Comparison of ENCODE assay signal across 11 cellular contexts in genomic region chr16:57140866-57141668, GRCh38. TPM values are rescaled to one million over a fixed set of nuclear protein-coding genes. Genes with fewer than 3 reads are reported as not detected.
A peak's percentile ranks its signal among the peaks of the same experiment; 100 is the strongest.
DNase-seq lines count a peak whose midpoint lies in the region; ATAC-seq and TF ChIP-seq lines count a peak whose summit lies in the region.
"Had no signal": no experiment of that assay in that cellular context is flagged by ENCODE, and none has a peak within 500 bp of the region (broad histone marks: within the 10 kb centered on the region; RNA-seq: fewer than 3 reads in every experiment).

No MANE protein-coding gene starts in this region.

- peak overlapping the region in 8 of 11 experiments; percentile 43 to 72 (median 64); a peak in 14 of 22 replicates for H3K9ac ChIP-seq in BLaER1 treated with 17β-estradiol and CSF1 and Interleukin-3, amounts not matched to agents 10 nM and 100 nM
- H3K9ac ChIP-seq: parathyroid adenoma had no signal

- no peaks in the 10 kb centered on the region for H3K9me3 ChIP-seq in BLaER1 treated with 17β-estradiol and CSF1 and Interleukin-3, amounts not matched to agents 10 nM and 100 nM (replicated peaks in 1 of 11)
- H3K9me3 ChIP-seq in DOHH2 (ENCODE audit: control insufficient read depth, insufficient read depth, low read length), result no peaks in the 10 kb centered on the region
- H3K9me3 ChIP-seq in neutrophil, result no peaks in the 10 kb centered on the region
- H3K9me3 ChIP-seq: thyroid gland had no signal

- H3K27me3 ChIP-seq in BLaER1 treated with 17β-estradiol and CSF1 and Interleukin-3, amounts not matched to agents 10 nM and 100 nM, result no peaks in the 10 kb centered on the region
- H3K27me3 ChIP-seq in DOHH2 (ENCODE audit: control insufficient read depth, low read length) (no peaks in the 10 kb centered on the region), neutrophil (no peaks in the 10 kb centered on the region)
- H3K27me3 ChIP-seq: thyroid gland had no signal

- H3F3A ChIP-seq in DOHH2 (ENCODE audit: control insufficient read depth, insufficient read depth), result no peaks in the 10 kb centered on the region

- H3K4me3 ChIP-seq in BLaER1 treated with 17β-estradiol and CSF1 and Interleukin-3, amounts not matched to agents 10 nM and 100 nM, result no peak overlapping the region; a peak in 2 of 20 replicates
- H3K4me3 ChIP-seq in DOHH2 (ENCODE audit: low read length) (no peak overlapping the region), neutrophil (ENCODE audit: low read depth in 1 of 2, low read length in 1 of 2) (peak overlapping the region in 1 of 2 experiments; percentile 34)
- H3K4me3 ChIP-seq: thyroid gland had no signal

- BruUV-seq in MCF 10A (replicated peaks; lab: Mats Ljungman, UMichigan), result no TSS peak

- intact Hi-C loops in MCF 10A (cut with micrococcal nuclease), result no loop called here

- no peaks in the 10 kb centered on the region for H3K27me3 Mint-ChIP-seq in MCF 10A (ENCODE audit: insufficient read depth, unreplicated experiment)

- POLR2A ChIA-PET in MCF 10A (lab: Yijun Ruan, JAX), result interaction anchor here (0.6 kb wide), 1 partner anchor 45 kb away, joined by 4 read pairs; the partner anchor contains the start of genes PSME3IP1 and RSPRY1

- H3K4me1 Mint-ChIP-seq in MCF 10A (ENCODE audit: insufficient read depth, unreplicated experiment), result peaks cover 15% of the 10 kb centered on the region

- CTCF ChIA-PET in MCF 10A (lab: Yijun Ruan, JAX), result interaction anchor here (0.8 kb wide), 1 partner anchor 179 kb away, joined by 3 read pairs; no protein-coding TSS in a partner anchor

- ATAC-seq in GM18907 (IDR thresholded peaks at IDR 0.05; ENCODE audit: unreplicated experiment), result no peak

- H3K9me3 Mint-ChIP-seq in MCF 10A (ENCODE audit: unreplicated experiment), result no peaks in the 10 kb centered on the region

- peaks cover 99 to 100% (median 100%) of the 10 kb centered on the region in 10 experiments for H3K4me1 ChIP-seq in BLaER1 treated with 17β-estradiol and CSF1 and Interleukin-3, amounts not matched to agents 10 nM and 100 nM
- H3K4me1 ChIP-seq in DOHH2 (ENCODE audit: control insufficient read depth, low read length) (peaks cover 24% of the 10 kb centered on the region), neutrophil (ENCODE audit: control insufficient read depth in 1 of 2, insufficient read depth in 1 of 2, low read depth in 1 of 2, low read length in 1 of 2) (peaks cover 92 to 98% of the 10 kb centered on the region in 2 experiments)
- H3K4me1 ChIP-seq: parathyroid adenoma had no signal

- no peaks in the 10 kb centered on the region; a peak in 1 of 22 replicates for H4K20me1 ChIP-seq in BLaER1 treated with 17β-estradiol and CSF1 and Interleukin-3, amounts not matched to agents 10 nM and 100 nM
- no peaks in the 10 kb centered on the region for H4K20me1 ChIP-seq in DOHH2 (ENCODE audit: control insufficient read depth, insufficient read depth, low read depth, low read length)

- no peak for TF ChIP-seq CTCF in DOHH2 (IDR thresholded peaks at IDR 0.05; ENCODE audit: low read depth, low read length, poor library complexity, severe bottlenecking)
- no peak for TF ChIP-seq CTCF in neutrophil (IDR thresholded peaks at IDR 0.05)
- TF ChIP-seq CTCF in MCF 10A (IDR thresholded peaks at IDR 0.05; ENCODE audit: unreplicated experiment), result no peak

- no peaks in the 10 kb centered on the region for H3K36me3 Mint-ChIP-seq in MCF 10A (ENCODE audit: insufficient read depth, unreplicated experiment)

- no peaks in the 10 kb centered on the region for H3K9me2 ChIP-seq in DOHH2 (replicated peaks; ENCODE audit: control insufficient read depth, low read length)

- no peak for DNase-seq in NCI-H1105 treated with DMSO at 0.1 percent for 48 hours (lab: John Stamatoyannopoulos, UW)
- no peak for DNase-seq in MCF 10A (ENCODE audit: unreplicated experiment)
- DNase-seq: C1 segment of cervical spinal cord, NCI-H774, thyroid gland had no signal

- H3K27ac ChIP-seq in BLaER1 treated with 17β-estradiol and CSF1 and Interleukin-3, amounts not matched to agents 10 nM and 100 nM, result peak overlapping the region in 10 of 11 experiments; percentile 0 to 86 (median 80); a peak in 18 of 22 replicates
- H3K27ac ChIP-seq in DOHH2 (ENCODE audit: low read depth, low read length) (0 out of 2 replicates have a peak overlapping the region, but pooled peaks have one; percentile 5), angular gyrus (ENCODE audit: low read depth, low read length) (peak overlapping the region; percentile 95), neutrophil (peak overlapping the region; percentile 82)
- H3K27ac ChIP-seq: parathyroid adenoma, thyroid gland had no signal

- H3K36me3 ChIP-seq in BLaER1 treated with 17β-estradiol and CSF1 and Interleukin-3, amounts not matched to agents 10 nM and 100 nM, result peaks cover 0 to 16% (median 3%) of the 10 kb centered on the region in 11 experiments; a peak in 6 of 22 replicates
- H3K36me3 ChIP-seq in DOHH2 (ENCODE audit: control insufficient read depth, low read length), result no peaks in the 10 kb centered on the region
- peaks cover 15% of the 10 kb centered on the region for H3K36me3 ChIP-seq in neutrophil
- H3K36me3 ChIP-seq: thyroid gland had no signal

- no peak overlapping the region for H3K27ac Mint-ChIP-seq in MCF 10A (ENCODE audit: low read depth, unreplicated experiment)

- H3K4me2 ChIP-seq in BLaER1 treated with 17β-estradiol and CSF1 and Interleukin-3, amounts not matched to agents 10 nM and 100 nM, result peak overlapping the region; percentile 86 to 98 (median 93)
- H3K4me2 ChIP-seq in DOHH2 (ENCODE audit: low read length), result peak overlapping the region; percentile 22

- no peaks in the 10 kb centered on the region for H3K79me2 ChIP-seq in DOHH2 (ENCODE audit: control insufficient read depth, low read length)
- H3K79me2 ChIP-seq: parathyroid adenoma had no signal

- H3K4me3 Mint-ChIP-seq in MCF 10A (ENCODE audit: unreplicated experiment), result no peak overlapping the region

RNA-seq across cellular contexts. Expression of gene PSME3IP1, which starts 44.8 kb away (rescaled TPM):
- total RNA-seq in MCF 10A (2022), result 100 and 107 TPM in 2 replicates

RNA-seq across cellular contexts. Expression of gene RSPRY1, which starts 45.1 kb away (rescaled TPM):
- 55.9 and 62.0 TPM in 2 replicates for total RNA-seq in MCF 10A (2022)

RNA-seq across cellular contexts. Expression of gene CPNE2, which starts 48.7 kb away (rescaled TPM):
- total RNA-seq in MCF 10A (2022), result 6.7 and 9.6 TPM in 2 replicates

Comparison
In these comparisons a context has a peak if more than half of its experiments do, and no peak if none do; other contexts are left out.
1. H3K27ac ChIP-seq: peak in every context shown above with its lines; median percentile 95 in angular gyrus; 82 in neutrophil; 80 in BLaER1 treated with 17β-estradiol and CSF1 and Interleukin-3, amounts not matched to agents 10 nM and 100 nM; 5 in DOHH2.